In the genomic region with DNA sequence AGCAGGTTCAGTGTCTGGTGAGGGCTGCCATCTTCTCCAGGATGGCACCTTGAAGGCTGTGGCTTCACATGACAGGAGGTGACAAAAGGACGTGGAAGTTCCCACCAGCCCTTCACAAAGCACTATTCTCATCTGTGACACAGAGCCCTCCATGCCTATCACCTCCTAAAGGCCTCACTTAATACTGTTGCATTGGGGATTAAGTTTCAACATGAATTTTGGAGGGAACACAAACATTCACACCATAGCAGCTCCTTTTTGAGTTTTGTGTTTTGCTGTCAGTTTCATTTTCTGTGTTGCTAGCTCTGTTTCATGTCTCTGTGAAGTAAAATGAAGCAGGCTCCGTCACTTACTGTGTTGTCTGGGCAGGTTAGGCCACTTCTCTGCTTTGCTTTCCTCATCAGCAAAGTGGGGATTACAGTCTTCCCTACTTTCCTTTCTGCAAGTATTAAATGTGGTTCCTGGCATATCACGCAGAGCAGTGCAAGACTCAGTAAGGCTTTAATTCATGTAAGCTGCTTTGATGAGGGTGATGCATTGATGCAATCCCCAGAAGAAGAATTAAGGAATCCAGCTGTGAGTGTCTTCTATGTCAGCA, we compare ENCODE assay signal across 1 cellular context.
TF ChIP-seq lines count a peak whose summit lies in the region.

No MANE protein-coding gene starts in this region.

TF ChIP-seq in SK-N-SH, 30 proteins besides CTCF, POLR2A, EP300 and RAD21 (continued from another document):
- TF ChIP-seq, protein P1, sequence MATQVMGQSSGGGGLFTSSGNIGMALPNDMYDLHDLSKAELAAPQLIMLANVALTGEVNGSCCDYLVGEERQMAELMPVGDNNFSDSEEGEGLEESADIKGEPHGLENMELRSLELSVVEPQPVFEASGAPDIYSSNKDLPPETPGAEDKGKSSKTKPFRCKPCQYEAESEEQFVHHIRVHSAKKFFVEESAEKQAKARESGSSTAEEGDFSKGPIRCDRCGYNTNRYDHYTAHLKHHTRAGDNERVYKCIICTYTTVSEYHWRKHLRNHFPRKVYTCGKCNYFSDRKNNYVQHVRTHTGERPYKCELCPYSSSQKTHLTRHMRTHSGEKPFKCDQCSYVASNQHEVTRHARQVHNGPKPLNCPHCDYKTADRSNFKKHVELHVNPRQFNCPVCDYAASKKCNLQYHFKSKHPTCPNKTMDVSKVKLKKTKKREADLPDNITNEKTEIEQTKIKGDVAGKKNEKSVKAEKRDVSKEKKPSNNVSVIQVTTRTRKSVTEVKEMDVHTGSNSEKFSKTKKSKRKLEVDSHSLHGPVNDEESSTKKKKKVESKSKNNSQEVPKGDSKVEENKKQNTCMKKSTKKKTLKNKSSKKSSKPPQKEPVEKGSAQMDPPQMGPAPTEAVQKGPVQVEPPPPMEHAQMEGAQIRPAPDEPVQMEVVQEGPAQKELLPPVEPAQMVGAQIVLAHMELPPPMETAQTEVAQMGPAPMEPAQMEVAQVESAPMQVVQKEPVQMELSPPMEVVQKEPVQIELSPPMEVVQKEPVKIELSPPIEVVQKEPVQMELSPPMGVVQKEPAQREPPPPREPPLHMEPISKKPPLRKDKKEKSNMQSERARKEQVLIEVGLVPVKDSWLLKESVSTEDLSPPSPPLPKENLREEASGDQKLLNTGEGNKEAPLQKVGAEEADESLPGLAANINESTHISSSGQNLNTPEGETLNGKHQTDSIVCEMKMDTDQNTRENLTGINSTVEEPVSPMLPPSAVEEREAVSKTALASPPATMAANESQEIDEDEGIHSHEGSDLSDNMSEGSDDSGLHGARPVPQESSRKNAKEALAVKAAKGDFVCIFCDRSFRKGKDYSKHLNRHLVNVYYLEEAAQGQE (IDR thresholded peaks at IDR 0.05; ENCODE audit: low read depth, low read length), result no peak
- TF ChIP-seq, protein P2, sequence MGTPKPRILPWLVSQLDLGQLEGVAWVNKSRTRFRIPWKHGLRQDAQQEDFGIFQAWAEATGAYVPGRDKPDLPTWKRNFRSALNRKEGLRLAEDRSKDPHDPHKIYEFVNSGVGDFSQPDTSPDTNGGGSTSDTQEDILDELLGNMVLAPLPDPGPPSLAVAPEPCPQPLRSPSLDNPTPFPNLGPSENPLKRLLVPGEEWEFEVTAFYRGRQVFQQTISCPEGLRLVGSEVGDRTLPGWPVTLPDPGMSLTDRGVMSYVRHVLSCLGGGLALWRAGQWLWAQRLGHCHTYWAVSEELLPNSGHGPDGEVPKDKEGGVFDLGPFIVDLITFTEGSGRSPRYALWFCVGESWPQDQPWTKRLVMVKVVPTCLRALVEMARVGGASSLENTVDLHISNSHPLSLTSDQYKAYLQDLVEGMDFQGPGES (IDR thresholded peaks at IDR 0.05; ENCODE audit: low read depth, low read length), result no peak
